8 cellular contexts compared by ENCODE assay signal in genomic region chr1:230642263-230642959, GRCh38. TPM values are rescaled to one million over a fixed set of nuclear protein-coding genes. Genes with fewer than 3 reads are reported as not detected.
A peak's percentile ranks its signal among the peaks of the same experiment; 100 is the strongest.
DNase-seq lines count a peak whose midpoint lies in the region; ATAC-seq and TF ChIP-seq lines count a peak whose summit lies in the region.

COG2 (plus strand) TSS chr1:230642481; CDS start chr1:230642607, 126 bp downstream.

- peaks cover 19% of the 10 kb centered on the region for H4K20me1 ChIP-seq in OCI-LY7 (ENCODE audit: insufficient read depth, low read length)

- peak within 1 kb of the TSS; percentile 41 for H3K27ac ChIP-seq in OCI-LY7 (ENCODE audit: low read depth, low read length, poor library complexity, severe bottlenecking)

- H3K36me3 ChIP-seq in OCI-LY7 (ENCODE audit: insufficient read depth, low read length) (peaks cover 12% of the 10 kb centered on the region), mucosa of descending colon (ENCODE audit: low read depth) (no peaks in the 10 kb centered on the region)

- H3K79me2 ChIP-seq in OCI-LY7 (ENCODE audit: insufficient read depth, low read depth, low read length): peaks cover 48% of the 10 kb centered on the region

- peak within 1 kb of the TSS; percentile 95 for H3K4me2 ChIP-seq in OCI-LY7 (ENCODE audit: low read length)

- BruUV-seq in OCI-LY7 (replicated peaks; lab: Mats Ljungman, UMichigan): no TSS peak

- H3K4me3 ChIP-seq in OCI-LY7 (ENCODE audit: low read depth, low read length, poor library complexity, severe bottlenecking) (peak within 1 kb of the TSS; percentile 82), epithelial cell of esophagus (ENCODE audit: low read length) (peak within 1 kb of the TSS; percentile 82), mucosa of descending colon (peak within 1 kb of the TSS; percentile 50)

- H3K4me1 ChIP-seq in OCI-LY7 (ENCODE audit: insufficient read depth, low read length, poor library complexity, severe bottlenecking): peaks cover 18% of the 10 kb centered on the region
- peaks cover 18% of the 10 kb centered on the region for H3K4me1 ChIP-seq in mucosa of descending colon (ENCODE audit: low read depth)

- peak within 1 kb of the TSS; percentile 42 for H2AFZ ChIP-seq in OCI-LY7 (ENCODE audit: low read length)

- TF ChIP-seq CTCF in OCI-LY7 (conservative IDR thresholded peaks at IDR 0.05; ENCODE audit: low read length) (peak; percentile 89), epithelial cell of esophagus (IDR thresholded peaks at IDR 0.05; ENCODE audit: insufficient read depth, low read depth, low read length, missing control alignments) (peak; percentile 71), mucosa of descending colon (IDR thresholded peaks at IDR 0.05) (peak; percentile 100)

- ATAC-seq in GM21515 (IDR thresholded peaks at IDR 0.05; ENCODE audit: unreplicated experiment) (peak; percentile 98), mucosa of descending colon (peak; percentile 99)

- peak; percentile 84 for DNase-seq in DMS114 treated with DMSO at 0.1 percent for 48 hours (lab: John Stamatoyannopoulos, UW; ENCODE audit: unreplicated experiment)
- peak; percentile 93 for DNase-seq in HuH-7 (ENCODE audit: low spot score)
- peak; percentile 95 for DNase-seq in OCI-LY7 (ENCODE audit: low spot score)
- peak; percentile 97 for DNase-seq in activated T-cell treated with anti-CD3 and anti-CD28 coated beads for 24 hours (ENCODE audit: low read depth)
- peak; percentile 96 for DNase-seq in epithelial cell of esophagus (ENCODE audit: low read depth)
- peak; percentile 95 to 99 (median 97) for DNase-seq in mucosa of descending colon
- DNase-seq in stimulated activated CD8-positive, alpha-beta memory T cell treated with anti-CD3 and anti-CD28 coated beads, Interleukin-4, amount 100 ng/mL, for 4 hours (ENCODE audit: low read depth in 2 of 2, low spot score in 1 of 2): peak; percentile 90 to 97

- H3K9me3 ChIP-seq in OCI-LY7 (ENCODE audit: low read length): no peaks in the 10 kb centered on the region
- no peaks in the 10 kb centered on the region for H3K9me3 ChIP-seq in mucosa of descending colon

- CTCF ChIA-PET in OCI-LY7 (lab: Charles Lee; ENCODE audit: unreplicated experiment): interaction anchor here (0.6 to 1.0 kb wide), 2 partner anchors 9 kb away, joined by 3 read pairs; no protein-coding TSS in a partner anchor

- intact Hi-C loops in OCI-LY7 (cut with micrococcal nuclease; ENCODE audit: unreplicated experiment): loop anchor here (1.0 to 5.0 kb wide), 4 partner anchors 225 to 885 kb away; partner anchors contain the start of genes ARV1, C1orf198, TSNAX and TTC13
- intact Hi-C loops in mucosa of descending colon (cut with DNase I, micrococcal nuclease): no loop called here

- no peaks in the 10 kb centered on the region for H3K9me2 ChIP-seq in OCI-LY7 (ENCODE audit: insufficient read depth, low read length)

- POLR2A ChIA-PET in OCI-LY7 (lab: Charles Lee): interaction anchor here (0.5 to 1.6 kb wide), 11 partner anchors 9 to 967 kb away, joined by 3 to 5 read pairs (median 3); partner anchors contain the start of genes AGT, EXOC8 and SPRTN

RNA-seq across cellular contexts. Expression of gene COG2, which starts in this region (rescaled TPM):
- total RNA-seq in OCI-LY7 (2014; rRNA removed; shearing (Covaris generic)): 30.5 and 47.9 TPM in 2 replicates
- total RNA-seq in OCI-LY7 (2022) (33.8 and 35.3 TPM in 2 replicates), mucosa of descending colon (10 to 100 TPM; 38.0 to 46.2 (median 38.1) TPM)

Comparison
In these comparisons a context has a peak if more than half of its experiments do, and no peak if none do; other contexts are left out.
1. Peak in every context shown above with its lines: DNase-seq, ATAC-seq, H3K4me3 ChIP-seq and H3K27ac ChIP-seq.